ENCODE assay signal across 1 cellular context in the genomic region with DNA sequence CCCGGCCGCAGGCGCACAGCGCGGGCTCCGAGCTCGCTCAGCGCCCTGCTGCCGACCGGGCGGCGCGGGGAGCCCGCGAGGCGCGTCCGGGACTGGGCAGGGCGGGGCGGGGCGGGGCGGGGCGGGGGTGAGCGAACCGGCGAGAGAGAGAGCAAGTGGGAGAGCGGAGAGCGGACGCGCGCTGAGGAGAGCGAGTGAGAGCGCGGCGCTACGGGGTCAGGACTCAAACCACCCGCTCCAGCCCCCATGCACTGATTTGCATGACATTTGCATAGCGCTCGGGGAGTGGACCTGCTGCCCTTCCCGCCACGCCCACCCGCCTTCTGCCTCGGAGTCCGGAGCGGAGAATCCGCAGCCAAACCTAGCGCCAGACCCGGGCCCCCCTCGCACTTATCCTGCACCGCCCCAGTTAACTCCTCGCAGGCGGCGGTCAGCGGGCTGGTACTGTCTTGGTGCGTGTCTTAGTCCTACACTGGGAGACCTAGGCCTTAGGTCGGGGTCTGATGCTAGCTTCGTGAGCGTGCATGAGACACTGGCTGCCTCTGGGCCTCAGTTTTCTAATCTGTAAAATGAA.
TF ChIP-seq lines count a peak whose summit lies in the region.

A gene with protein sequence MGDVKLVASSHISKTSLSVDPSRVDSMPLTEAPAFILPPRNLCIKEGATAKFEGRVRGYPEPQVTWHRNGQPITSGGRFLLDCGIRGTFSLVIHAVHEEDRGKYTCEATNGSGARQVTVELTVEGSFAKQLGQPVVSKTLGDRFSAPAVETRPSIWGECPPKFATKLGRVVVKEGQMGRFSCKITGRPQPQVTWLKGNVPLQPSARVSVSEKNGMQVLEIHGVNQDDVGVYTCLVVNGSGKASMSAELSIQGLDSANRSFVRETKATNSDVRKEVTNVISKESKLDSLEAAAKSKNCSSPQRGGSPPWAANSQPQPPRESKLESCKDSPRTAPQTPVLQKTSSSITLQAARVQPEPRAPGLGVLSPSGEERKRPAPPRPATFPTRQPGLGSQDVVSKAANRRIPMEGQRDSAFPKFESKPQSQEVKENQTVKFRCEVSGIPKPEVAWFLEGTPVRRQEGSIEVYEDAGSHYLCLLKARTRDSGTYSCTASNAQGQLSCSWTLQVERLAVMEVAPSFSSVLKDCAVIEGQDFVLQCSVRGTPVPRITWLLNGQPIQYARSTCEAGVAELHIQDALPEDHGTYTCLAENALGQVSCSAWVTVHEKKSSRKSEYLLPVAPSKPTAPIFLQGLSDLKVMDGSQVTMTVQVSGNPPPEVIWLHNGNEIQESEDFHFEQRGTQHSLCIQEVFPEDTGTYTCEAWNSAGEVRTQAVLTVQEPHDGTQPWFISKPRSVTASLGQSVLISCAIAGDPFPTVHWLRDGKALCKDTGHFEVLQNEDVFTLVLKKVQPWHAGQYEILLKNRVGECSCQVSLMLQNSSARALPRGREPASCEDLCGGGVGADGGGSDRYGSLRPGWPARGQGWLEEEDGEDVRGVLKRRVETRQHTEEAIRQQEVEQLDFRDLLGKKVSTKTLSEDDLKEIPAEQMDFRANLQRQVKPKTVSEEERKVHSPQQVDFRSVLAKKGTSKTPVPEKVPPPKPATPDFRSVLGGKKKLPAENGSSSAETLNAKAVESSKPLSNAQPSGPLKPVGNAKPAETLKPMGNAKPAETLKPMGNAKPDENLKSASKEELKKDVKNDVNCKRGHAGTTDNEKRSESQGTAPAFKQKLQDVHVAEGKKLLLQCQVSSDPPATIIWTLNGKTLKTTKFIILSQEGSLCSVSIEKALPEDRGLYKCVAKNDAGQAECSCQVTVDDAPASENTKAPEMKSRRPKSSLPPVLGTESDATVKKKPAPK (N-terminal part only) (minus strand): TSS at position 75 of the 574 bp plus-strand sequence. CDS start 90,491 bp downstream, outside the sequence.

TF ChIP-seq in K562, 482 proteins besides CTCF, POLR2A, EP300 and RAD21 (continued from another document):
- no peak for TF ChIP-seq ZNF79 (CRISPR knock-in tag; IDR thresholded peaks at IDR 0.05; ENCODE audit: low read depth)
- TF ChIP-seq CXXC5 (CRISPR knock-in tag; IDR thresholded peaks at IDR 0.05), result 0 out of 2 replicates have a peak, but pooled peaks have one; percentile 28
- TF ChIP-seq, protein P1, sequence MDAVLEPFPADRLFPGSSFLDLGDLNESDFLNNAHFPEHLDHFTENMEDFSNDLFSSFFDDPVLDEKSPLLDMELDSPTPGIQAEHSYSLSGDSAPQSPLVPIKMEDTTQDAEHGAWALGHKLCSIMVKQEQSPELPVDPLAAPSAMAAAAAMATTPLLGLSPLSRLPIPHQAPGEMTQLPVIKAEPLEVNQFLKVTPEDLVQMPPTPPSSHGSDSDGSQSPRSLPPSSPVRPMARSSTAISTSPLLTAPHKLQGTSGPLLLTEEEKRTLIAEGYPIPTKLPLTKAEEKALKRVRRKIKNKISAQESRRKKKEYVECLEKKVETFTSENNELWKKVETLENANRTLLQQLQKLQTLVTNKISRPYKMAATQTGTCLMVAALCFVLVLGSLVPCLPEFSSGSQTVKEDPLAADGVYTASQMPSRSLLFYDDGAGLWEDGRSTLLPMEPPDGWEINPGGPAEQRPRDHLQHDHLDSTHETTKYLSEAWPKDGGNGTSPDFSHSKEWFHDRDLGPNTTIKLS (IDR thresholded peaks at IDR 0.05; ENCODE audit: borderline replicate concordance, low read depth), result no peak
- TF ChIP-seq, protein P2, sequence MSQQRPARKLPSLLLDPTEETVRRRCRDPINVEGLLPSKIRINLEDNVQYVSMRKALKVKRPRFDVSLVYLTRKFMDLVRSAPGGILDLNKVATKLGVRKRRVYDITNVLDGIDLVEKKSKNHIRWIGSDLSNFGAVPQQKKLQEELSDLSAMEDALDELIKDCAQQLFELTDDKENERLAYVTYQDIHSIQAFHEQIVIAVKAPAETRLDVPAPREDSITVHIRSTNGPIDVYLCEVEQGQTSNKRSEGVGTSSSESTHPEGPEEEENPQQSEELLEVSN (IDR thresholded peaks at IDR 0.05; ENCODE audit: borderline replicate concordance in 1 of 2, extremely low read depth in 1 of 2, insufficient read depth in 1 of 2, insufficient read length in 1 of 2, low read depth in 1 of 2, low read length in 1 of 2, poor library complexity in 1 of 2, severe bottlenecking in 1 of 2), result peak in 1 of 2 experiments; percentile 25
- TF ChIP-seq SMARCA4 (IDR thresholded peaks at IDR 0.05), result no peak
- TF ChIP-seq, protein P3, sequence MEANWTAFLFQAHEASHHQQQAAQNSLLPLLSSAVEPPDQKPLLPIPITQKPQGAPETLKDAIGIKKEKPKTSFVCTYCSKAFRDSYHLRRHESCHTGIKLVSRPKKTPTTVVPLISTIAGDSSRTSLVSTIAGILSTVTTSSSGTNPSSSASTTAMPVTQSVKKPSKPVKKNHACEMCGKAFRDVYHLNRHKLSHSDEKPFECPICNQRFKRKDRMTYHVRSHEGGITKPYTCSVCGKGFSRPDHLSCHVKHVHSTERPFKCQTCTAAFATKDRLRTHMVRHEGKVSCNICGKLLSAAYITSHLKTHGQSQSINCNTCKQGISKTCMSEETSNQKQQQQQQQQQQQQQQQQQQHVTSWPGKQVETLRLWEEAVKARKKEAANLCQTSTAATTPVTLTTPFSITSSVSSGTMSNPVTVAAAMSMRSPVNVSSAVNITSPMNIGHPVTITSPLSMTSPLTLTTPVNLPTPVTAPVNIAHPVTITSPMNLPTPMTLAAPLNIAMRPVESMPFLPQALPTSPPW (CRISPR knock-in tag; IDR thresholded peaks at IDR 0.05), result peak; percentile 76
- TF ChIP-seq MAZ (CRISPR knock-in tag; conservative IDR thresholded peaks at IDR 0.05 in 1 of 2, IDR thresholded peaks at IDR 0.05 in 1 of 2), result peak in 1 of 2 experiments; percentile 49; a peak in 1 of 4 replicates
- peak; percentile 36 for TF ChIP-seq HNRNPLL (IDR thresholded peaks at IDR 0.05; ENCODE audit: low read depth, low read length, poor library complexity, severe bottlenecking)
- TF ChIP-seq, protein P4, sequence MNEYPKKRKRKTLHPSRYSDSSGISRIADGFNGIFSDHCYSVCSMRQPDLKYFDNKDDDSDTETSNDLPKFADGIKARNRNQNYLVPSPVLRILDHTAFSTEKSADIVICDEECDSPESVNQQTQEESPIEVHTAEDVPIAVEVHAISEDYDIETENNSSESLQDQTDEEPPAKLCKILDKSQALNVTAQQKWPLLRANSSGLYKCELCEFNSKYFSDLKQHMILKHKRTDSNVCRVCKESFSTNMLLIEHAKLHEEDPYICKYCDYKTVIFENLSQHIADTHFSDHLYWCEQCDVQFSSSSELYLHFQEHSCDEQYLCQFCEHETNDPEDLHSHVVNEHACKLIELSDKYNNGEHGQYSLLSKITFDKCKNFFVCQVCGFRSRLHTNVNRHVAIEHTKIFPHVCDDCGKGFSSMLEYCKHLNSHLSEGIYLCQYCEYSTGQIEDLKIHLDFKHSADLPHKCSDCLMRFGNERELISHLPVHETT (CRISPR knock-in tag; conservative IDR thresholded peaks at IDR 0.05 in 1 of 2, IDR thresholded peaks at IDR 0.05 in 1 of 2), result 0 out of 4 replicates have a peak, but pooled peaks of 1 of the 2 experiments have one; percentile 50
- no peak for TF ChIP-seq TFAM (CRISPR knock-in tag; conservative IDR thresholded peaks at IDR 0.05)
